Comparison of ENCODE assay signal across 14 cellular contexts in the genomic region with DNA sequence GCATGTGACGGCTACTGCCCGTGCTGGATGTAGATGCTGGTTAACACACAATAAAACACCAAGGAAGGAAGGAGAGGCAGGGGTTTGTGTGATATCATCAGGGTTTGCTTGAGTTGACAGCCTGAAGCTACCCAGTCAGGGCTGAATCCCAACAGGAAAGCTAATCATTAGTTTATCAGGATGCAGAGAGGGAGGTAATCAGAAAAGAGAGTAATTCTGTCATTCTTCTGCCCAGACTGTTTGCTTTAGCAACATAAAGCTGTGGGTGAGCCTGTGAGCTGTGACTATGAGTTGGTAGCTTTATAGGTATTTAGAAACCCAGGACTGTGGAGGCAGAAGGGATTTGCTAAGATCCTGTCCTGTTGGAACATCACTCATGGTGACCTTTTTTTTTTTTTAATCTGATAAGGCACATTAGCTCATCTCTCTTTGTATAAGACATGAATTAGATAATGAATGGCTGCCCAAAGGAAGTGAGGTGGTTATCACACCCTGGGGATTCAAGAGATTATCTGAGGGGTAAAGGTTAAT.
DNase-seq lines count a peak whose midpoint lies in the region; ATAC-seq and TF ChIP-seq lines count a peak whose summit lies in the region.
"Had no signal": no experiment of that assay in that cellular context is flagged by ENCODE, and none has a peak within 500 bp of the region (broad histone marks: within the 10 kb centered on the region; RNA-seq: fewer than 3 reads in every experiment).

No MANE protein-coding gene starts in this region.

- H3K9me3 Mint-ChIP-seq in stimulated activated effector memory CD8-positive, alpha-beta T cell treated with anti-CD3 and anti-CD28 coated beads, Interleukin-12 subunit alpha, Interleukin-12 subunit beta, amount 100 ng/mL, for 72 hours, result no peaks in the 10 kb centered on the region

- H3K36me3 ChIP-seq in brain microvascular endothelial cell (replicated peaks) (no peaks in the 10 kb centered on the region), muscle layer of colon (ENCODE audit: insufficient read depth, low read length) (no peaks in the 10 kb centered on the region), vagina (no peaks in the 10 kb centered on the region), H7 (replicated peaks; ENCODE audit: control insufficient read depth, insufficient read depth, low read length) (no peaks in the 10 kb centered on the region; the same call in 1 of the 2 replicates)

- TF ChIP-seq CTCF in brain microvascular endothelial cell (IDR thresholded peaks at IDR 0.05; ENCODE audit: low read depth, low read length, missing control alignments), result no peak
- TF ChIP-seq CTCF in vagina (IDR thresholded peaks at IDR 0.05), result no peak
- no peak for TF ChIP-seq CTCF in omental fat pad (IDR thresholded peaks at IDR 0.05)

- no peak overlapping the region for H3K27ac ChIP-seq in brain microvascular endothelial cell
- peak overlapping the region; percentile 83 for H3K27ac ChIP-seq in muscle layer of colon (ENCODE audit: low read depth, low read length)
- H3K27ac ChIP-seq in vagina, result peak overlapping the region; percentile 22

- H3K4me1 ChIP-seq in muscle layer of colon (ENCODE audit: insufficient read depth, low read length) (peaks cover 73% of the 10 kb centered on the region), vagina (peaks cover 42% of the 10 kb centered on the region)

- no peaks in the 10 kb centered on the region for H3K4me1 Mint-ChIP-seq in stimulated activated effector memory CD8-positive, alpha-beta T cell treated with anti-CD3 and anti-CD28 coated beads, Interleukin-12 subunit alpha, Interleukin-12 subunit beta, amount 100 ng/mL, for 72 hours

- in situ Hi-C loops in brain microvascular endothelial cell (cut with HindIII; ENCODE audit: low pct_ligation_motif_present, low sequenced_read_pairs), result no loop called here

- H3K4me3 Mint-ChIP-seq in stimulated activated effector memory CD8-positive, alpha-beta T cell treated with anti-CD3 and anti-CD28 coated beads, Interleukin-12 subunit alpha, Interleukin-12 subunit beta, amount 100 ng/mL, for 72 hours, result no peak overlapping the region

- no peak overlapping the region for H3K9ac ChIP-seq in muscle layer of colon (ENCODE audit: low read length)

- H3K27me3 ChIP-seq in brain microvascular endothelial cell (replicated peaks) (no peaks in the 10 kb centered on the region), muscle layer of colon (ENCODE audit: control insufficient read depth in 1 of 2, insufficient read depth in 2 of 2, low read length in 2 of 2) (no peaks in the 10 kb centered on the region), vagina (no peaks in the 10 kb centered on the region), H7 (ENCODE audit: control insufficient read depth, insufficient read depth, low read length) (no peaks in the 10 kb centered on the region)

- no peak for TF ChIP-seq POLR2A in vagina (IDR thresholded peaks at IDR 0.05)

- DNase-seq in Right ventricle myocardium superior (no peak), Right ventricle myocardium inferior (ENCODE audit: missing footprints) (no peak), brain microvascular endothelial cell (peak; percentile 18), vagina (ENCODE audit: extremely low spot score in 2 of 2) (no peak), omental fat pad (ENCODE audit: low spot score) (no peak), H7 (no peak)
- DNase-seq in stimulated activated effector memory CD8-positive, alpha-beta T cell treated with anti-CD3 and anti-CD28 coated beads, Interleukin-12 subunit alpha, Interleukin-12 subunit beta, amount 100 ng/mL, for 72 hours (ENCODE audit: low spot score in 2 of 2), result no peak
- DNase-seq: activated CD4-positive, alpha-beta T cell treated with anti-CD3 and anti-CD28 coated beads for 1 hour; activated gamma-delta T cell; cortex of kidney; NCI-H1436; stimulated activated CD4-positive, alpha-beta T cell treated with anti-CD3 and anti-CD28 coated beads, Interleukin-2, amount 100 ng/mL, for 48 hours; substantia nigra had no signal

- H3K9me3 ChIP-seq in muscle layer of colon (ENCODE audit: low read length), result no peaks in the 10 kb centered on the region
- H3K9me3 ChIP-seq in vagina, result no peaks in the 10 kb centered on the region

- peak; percentile 26 for ATAC-seq in Right ventricle myocardium superior (ENCODE audit: poor library complexity)
- ATAC-seq in Right ventricle myocardium inferior, result no peak
- ATAC-seq in omental fat pad (ENCODE audit: low FRiP score), result no peak
- ATAC-seq in stimulated activated effector memory CD8-positive, alpha-beta T cell treated with anti-CD3 and anti-CD28 coated beads, Interleukin-12 subunit alpha, Interleukin-12 subunit beta, amount 100 ng/mL, for 72 hours, result no peak

- no peak overlapping the region for H3K27ac Mint-ChIP-seq in stimulated activated effector memory CD8-positive, alpha-beta T cell treated with anti-CD3 and anti-CD28 coated beads, Interleukin-12 subunit alpha, Interleukin-12 subunit beta, amount 100 ng/mL, for 72 hours

- intact Hi-C loops in Right ventricle myocardium superior (cut with DNase I), result no loop called here
- intact Hi-C loops in Right ventricle myocardium inferior (cut with DNase I), result loop anchor here (5.0 kb wide), 2 partner anchors 110 to 180 kb away; no protein-coding TSS in a partner anchor
- intact Hi-C loops in vagina (cut with DNase I), result loop anchor here (10.0 kb wide), 1 partner anchor 112 kb away; no protein-coding TSS in a partner anchor

- H3K4me3 ChIP-seq in brain microvascular endothelial cell (ENCODE audit: low read depth, low read length) (no peak overlapping the region), muscle layer of colon (ENCODE audit: low read depth in 1 of 2, low read length in 2 of 2) (no peak overlapping the region), vagina (no peak overlapping the region), H7 (ENCODE audit: insufficient read depth, low read depth, low read length) (no peak overlapping the region)

- H3K36me3 Mint-ChIP-seq in stimulated activated effector memory CD8-positive, alpha-beta T cell treated with anti-CD3 and anti-CD28 coated beads, Interleukin-12 subunit alpha, Interleukin-12 subunit beta, amount 100 ng/mL, for 72 hours, result no peaks in the 10 kb centered on the region
